ENCODE assay signal across 1 cellular context in genomic region chr21:33374080-33374873, GRCh38.
TF ChIP-seq lines count a peak whose summit lies in the region.

No MANE protein-coding gene starts in this region.

TF ChIP-seq in GM12878, 131 proteins besides CTCF, POLR2A, EP300 and RAD21 (continued from another document and continues in another):
- TF ChIP-seq, protein P1, sequence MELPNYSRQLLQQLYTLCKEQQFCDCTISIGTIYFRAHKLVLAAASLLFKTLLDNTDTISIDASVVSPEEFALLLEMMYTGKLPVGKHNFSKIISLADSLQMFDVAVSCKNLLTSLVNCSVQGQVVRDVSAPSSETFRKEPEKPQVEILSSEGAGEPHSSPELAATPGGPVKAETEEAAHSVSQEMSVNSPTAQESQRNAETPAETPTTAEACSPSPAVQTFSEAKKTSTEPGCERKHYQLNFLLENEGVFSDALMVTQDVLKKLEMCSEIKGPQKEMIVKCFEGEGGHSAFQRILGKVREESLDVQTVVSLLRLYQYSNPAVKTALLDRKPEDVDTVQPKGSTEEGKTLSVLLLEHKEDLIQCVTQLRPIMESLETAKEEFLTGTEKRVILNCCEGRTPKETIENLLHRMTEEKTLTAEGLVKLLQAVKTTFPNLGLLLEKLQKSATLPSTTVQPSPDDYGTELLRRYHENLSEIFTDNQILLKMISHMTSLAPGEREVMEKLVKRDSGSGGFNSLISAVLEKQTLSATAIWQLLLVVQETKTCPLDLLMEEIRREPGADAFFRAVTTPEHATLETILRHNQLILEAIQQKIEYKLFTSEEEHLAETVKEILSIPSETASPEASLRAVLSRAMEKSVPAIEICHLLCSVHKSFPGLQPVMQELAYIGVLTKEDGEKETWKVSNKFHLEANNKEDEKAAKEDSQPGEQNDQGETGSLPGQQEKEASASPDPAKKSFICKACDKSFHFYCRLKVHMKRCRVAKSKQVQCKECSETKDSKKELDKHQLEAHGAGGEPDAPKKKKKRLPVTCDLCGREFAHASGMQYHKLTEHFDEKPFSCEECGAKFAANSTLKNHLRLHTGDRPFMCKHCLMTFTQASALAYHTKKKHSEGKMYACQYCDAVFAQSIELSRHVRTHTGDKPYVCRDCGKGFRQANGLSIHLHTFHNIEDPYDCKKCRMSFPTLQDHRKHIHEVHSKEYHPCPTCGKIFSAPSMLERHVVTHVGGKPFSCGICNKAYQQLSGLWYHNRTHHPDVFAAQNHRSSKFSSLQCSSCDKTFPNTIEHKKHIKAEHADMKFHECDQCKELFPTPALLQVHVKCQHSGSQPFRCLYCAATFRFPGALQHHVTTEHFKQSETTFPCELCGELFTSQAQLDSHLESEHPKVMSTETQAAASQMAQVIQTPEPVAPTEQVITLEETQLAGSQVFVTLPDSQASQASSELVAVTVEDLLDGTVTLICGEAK (IDR thresholded peaks at IDR 0.05; ENCODE audit: borderline replicate concordance), result no peak
- TF ChIP-seq, protein P2, sequence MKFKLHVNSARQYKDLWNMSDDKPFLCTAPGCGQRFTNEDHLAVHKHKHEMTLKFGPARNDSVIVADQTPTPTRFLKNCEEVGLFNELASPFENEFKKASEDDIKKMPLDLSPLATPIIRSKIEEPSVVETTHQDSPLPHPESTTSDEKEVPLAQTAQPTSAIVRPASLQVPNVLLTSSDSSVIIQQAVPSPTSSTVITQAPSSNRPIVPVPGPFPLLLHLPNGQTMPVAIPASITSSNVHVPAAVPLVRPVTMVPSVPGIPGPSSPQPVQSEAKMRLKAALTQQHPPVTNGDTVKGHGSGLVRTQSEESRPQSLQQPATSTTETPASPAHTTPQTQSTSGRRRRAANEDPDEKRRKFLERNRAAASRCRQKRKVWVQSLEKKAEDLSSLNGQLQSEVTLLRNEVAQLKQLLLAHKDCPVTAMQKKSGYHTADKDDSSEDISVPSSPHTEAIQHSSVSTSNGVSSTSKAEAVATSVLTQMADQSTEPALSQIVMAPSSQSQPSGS (IDR thresholded peaks at IDR 0.05; ENCODE audit: low read length), result peak; percentile 37; the same call in 1 of the 2 replicates
- no peak for TF ChIP-seq YBX1 (IDR thresholded peaks at IDR 0.05)
- peak; percentile 61 for TF ChIP-seq DPF2 (IDR thresholded peaks at IDR 0.05)
- TF ChIP-seq ZNF592 (IDR thresholded peaks at IDR 0.05), result no peak
- TF ChIP-seq BHLHE40 (IDR thresholded peaks at IDR 0.05; ENCODE audit: borderline replicate concordance in 1 of 2, low read depth in 2 of 2, low read length in 1 of 2), result no peak
- TF ChIP-seq EZH2 (IDR thresholded peaks at IDR 0.05; ENCODE audit: borderline replicate concordance, control insufficient read depth, low read depth, low read length), result no peak
- no peak for TF ChIP-seq CEBPZ (IDR thresholded peaks at IDR 0.05; ENCODE audit: low read depth, low read length)
- TF ChIP-seq TCF12 (IDR thresholded peaks at IDR 0.05; ENCODE audit: low read depth, low read length), result no peak
- TF ChIP-seq MXI1 (IDR thresholded peaks at IDR 0.05; ENCODE audit: low read depth, low read length), result no peak
- no peak for TF ChIP-seq MLLT1 (IDR thresholded peaks at IDR 0.05)
- no peak for TF ChIP-seq TAF1 (IDR thresholded peaks at IDR 0.05; ENCODE audit: borderline replicate concordance, low read depth, low read length)
- TF ChIP-seq HDAC6 (IDR thresholded peaks at IDR 0.05; ENCODE audit: unreplicated experiment), result no peak
- no peak for TF ChIP-seq TCF7 (IDR thresholded peaks at IDR 0.05; ENCODE audit: borderline replicate concordance)
- no peak for TF ChIP-seq EED (IDR thresholded peaks at IDR 0.05; ENCODE audit: low read depth)
- TF ChIP-seq KLF5 (IDR thresholded peaks at IDR 0.05; ENCODE audit: partially characterized antibody), result no peak
- TF ChIP-seq BCL11A (IDR thresholded peaks at IDR 0.05; ENCODE audit: low read depth, low read length), result no peak
- TF ChIP-seq SP1 (IDR thresholded peaks at IDR 0.05; ENCODE audit: low read depth, low read length), result no peak
- TF ChIP-seq NR2F1 (conservative IDR thresholded peaks at IDR 0.05), result peak; percentile 89
- TF ChIP-seq HDAC2 (IDR thresholded peaks at IDR 0.05), result no peak
- TF ChIP-seq MTA2 (IDR thresholded peaks at IDR 0.05; ENCODE audit: low read depth), result peak; percentile 58; the same call in 1 of the 2 replicates
- TF ChIP-seq, protein P3, sequence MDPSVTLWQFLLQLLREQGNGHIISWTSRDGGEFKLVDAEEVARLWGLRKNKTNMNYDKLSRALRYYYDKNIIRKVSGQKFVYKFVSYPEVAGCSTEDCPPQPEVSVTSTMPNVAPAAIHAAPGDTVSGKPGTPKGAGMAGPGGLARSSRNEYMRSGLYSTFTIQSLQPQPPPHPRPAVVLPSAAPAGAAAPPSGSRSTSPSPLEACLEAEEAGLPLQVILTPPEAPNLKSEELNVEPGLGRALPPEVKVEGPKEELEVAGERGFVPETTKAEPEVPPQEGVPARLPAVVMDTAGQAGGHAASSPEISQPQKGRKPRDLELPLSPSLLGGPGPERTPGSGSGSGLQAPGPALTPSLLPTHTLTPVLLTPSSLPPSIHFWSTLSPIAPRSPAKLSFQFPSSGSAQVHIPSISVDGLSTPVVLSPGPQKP (IDR thresholded peaks at IDR 0.05; ENCODE audit: low read depth, low read length), result no peak
- TF ChIP-seq CHD1 (IDR thresholded peaks at IDR 0.05; ENCODE audit: low read depth, low read length), result no peak
- TF ChIP-seq GATAD2B (conservative IDR thresholded peaks at IDR 0.05; ENCODE audit: low read depth), result 0 out of 2 replicates have a peak, but pooled peaks have one; percentile 46
- TF ChIP-seq NFYA (IDR thresholded peaks at IDR 0.05; ENCODE audit: borderline replicate concordance, low read depth, low read length), result no peak
- no peak for TF ChIP-seq CREB1 (IDR thresholded peaks at IDR 0.05; ENCODE audit: low read depth)
- no peak for TF ChIP-seq ZSCAN29 (IDR thresholded peaks at IDR 0.05)
- no peak for TF ChIP-seq SMAD1 (IDR thresholded peaks at IDR 0.05; ENCODE audit: low read depth, partially characterized antibody)
- TF ChIP-seq JUND (IDR thresholded peaks at IDR 0.05; ENCODE audit: low read depth, low read length), result no peak
- no peak for TF ChIP-seq CBX5 (IDR thresholded peaks at IDR 0.05; ENCODE audit: low read depth)
- TF ChIP-seq ZZZ3 (IDR thresholded peaks at IDR 0.05; ENCODE audit: control insufficient read depth, insufficient read length, low read depth), result no peak
- TF ChIP-seq ZNF217 (IDR thresholded peaks at IDR 0.05), result peak; percentile 98
- no peak for TF ChIP-seq NFXL1 (IDR thresholded peaks at IDR 0.05; ENCODE audit: borderline replicate concordance)
- no peak for TF ChIP-seq SMAD5 (IDR thresholded peaks at IDR 0.05; ENCODE audit: low read depth)
- TF ChIP-seq, protein P4, sequence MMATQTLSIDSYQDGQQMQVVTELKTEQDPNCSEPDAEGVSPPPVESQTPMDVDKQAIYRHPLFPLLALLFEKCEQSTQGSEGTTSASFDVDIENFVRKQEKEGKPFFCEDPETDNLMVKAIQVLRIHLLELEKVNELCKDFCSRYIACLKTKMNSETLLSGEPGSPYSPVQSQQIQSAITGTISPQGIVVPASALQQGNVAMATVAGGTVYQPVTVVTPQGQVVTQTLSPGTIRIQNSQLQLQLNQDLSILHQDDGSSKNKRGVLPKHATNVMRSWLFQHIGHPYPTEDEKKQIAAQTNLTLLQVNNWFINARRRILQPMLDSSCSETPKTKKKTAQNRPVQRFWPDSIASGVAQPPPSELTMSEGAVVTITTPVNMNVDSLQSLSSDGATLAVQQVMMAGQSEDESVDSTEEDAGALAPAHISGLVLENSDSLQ (IDR thresholded peaks at IDR 0.05), result no peak
- no peak for TF ChIP-seq IRF5 (IDR thresholded peaks at IDR 0.05; ENCODE audit: borderline replicate concordance)
- TF ChIP-seq ZNF622 (IDR thresholded peaks at IDR 0.05), result no peak
- TF ChIP-seq, protein P5, sequence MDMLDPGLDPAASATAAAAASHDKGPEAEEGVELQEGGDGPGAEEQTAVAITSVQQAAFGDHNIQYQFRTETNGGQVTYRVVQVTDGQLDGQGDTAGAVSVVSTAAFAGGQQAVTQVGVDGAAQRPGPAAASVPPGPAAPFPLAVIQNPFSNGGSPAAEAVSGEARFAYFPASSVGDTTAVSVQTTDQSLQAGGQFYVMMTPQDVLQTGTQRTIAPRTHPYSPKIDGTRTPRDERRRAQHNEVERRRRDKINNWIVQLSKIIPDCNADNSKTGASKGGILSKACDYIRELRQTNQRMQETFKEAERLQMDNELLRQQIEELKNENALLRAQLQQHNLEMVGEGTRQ (IDR thresholded peaks at IDR 0.05; ENCODE audit: borderline replicate concordance, low read depth, low read length), result no peak
- TF ChIP-seq, protein P6, sequence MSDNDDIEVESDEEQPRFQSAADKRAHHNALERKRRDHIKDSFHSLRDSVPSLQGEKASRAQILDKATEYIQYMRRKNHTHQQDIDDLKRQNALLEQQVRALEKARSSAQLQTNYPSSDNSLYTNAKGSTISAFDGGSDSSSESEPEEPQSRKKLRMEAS (IDR thresholded peaks at IDR 0.05; ENCODE audit: low read depth, low read length), result no peak
- no peak for TF ChIP-seq STAT3 (IDR thresholded peaks at IDR 0.05; ENCODE audit: low read depth, low read length)
- peak; percentile 60 for TF ChIP-seq RUNX3 (IDR thresholded peaks at IDR 0.05; ENCODE audit: low read length)
- no peak for TF ChIP-seq CHD4 (IDR thresholded peaks at IDR 0.05)
- TF ChIP-seq TCF3 (IDR thresholded peaks at IDR 0.05; ENCODE audit: borderline replicate concordance, insufficient read depth, low read depth, low read length), result no peak
